Comparison of ENCODE assay signal across 18 cellular contexts in the genomic region with DNA sequence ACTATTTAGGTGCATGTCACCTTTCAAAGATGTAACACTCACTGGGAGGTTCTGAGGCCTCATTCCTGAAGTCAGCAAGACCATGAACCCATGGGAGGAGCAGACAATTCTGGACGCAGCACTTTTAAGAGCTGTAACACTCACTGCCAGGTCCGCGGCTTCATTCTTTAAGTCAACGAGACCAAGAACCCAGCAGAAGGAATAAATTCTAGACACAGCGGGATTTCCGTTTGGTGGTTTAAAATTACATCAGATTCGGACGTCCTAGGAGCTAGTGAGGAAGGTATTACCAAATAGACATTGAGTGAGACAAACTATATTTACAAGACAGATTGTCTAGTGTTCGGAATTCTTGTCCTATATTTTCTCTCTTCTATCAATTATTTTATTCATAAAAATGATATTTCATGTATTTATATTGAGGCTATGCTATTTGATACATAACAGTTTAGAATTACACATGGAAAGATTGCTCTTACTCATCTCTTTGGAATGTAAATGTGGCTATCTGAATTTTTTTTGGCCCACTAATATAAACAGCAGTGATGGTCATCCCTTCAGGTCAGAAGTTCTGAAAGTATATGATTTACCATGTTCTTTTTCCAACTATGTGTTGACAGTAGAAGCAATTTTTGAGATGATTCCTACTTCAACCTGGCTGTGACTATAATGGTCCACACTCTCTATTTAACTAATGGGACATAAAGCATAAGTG.
DNase-seq lines count a peak whose midpoint lies in the region; ATAC-seq, FAIRE-seq and TF ChIP-seq lines count a peak whose summit lies in the region.
"Had no signal": no experiment of that assay in that cellular context is flagged by ENCODE, and none has a peak within 500 bp of the region (broad histone marks: within the 10 kb centered on the region; RNA-seq: fewer than 3 reads in every experiment).

No MANE protein-coding gene starts in this region.

- no peaks in the 10 kb centered on the region for H3K27me3 Mint-ChIP-seq in osteocyte (ENCODE audit: unreplicated experiment)
- no peaks in the 10 kb centered on the region for H3K27me3 Mint-ChIP-seq in activated T-helper 17 cell treated with anti-CD3 and anti-CD28 coated beads, Interleukin-2, amount 50 U/mL, for 72 hours

- H3K4me2 ChIP-seq in endothelial cell of umbilical vein (ENCODE audit: insufficient read depth, low read length) (no peak overlapping the region), HepG2 (ENCODE audit: low read depth, low read length) (no peak overlapping the region)
- H3K4me2 ChIP-seq: BLaER1 had no signal

- no peak overlapping the region for H3K4me3 ChIP-seq in endothelial cell of umbilical vein (replicated peaks in 1 of 3; ENCODE audit: insufficient read depth in 1 of 3, low read depth in 1 of 3, low read length in 3 of 3)
- H3K4me3 ChIP-seq in lower leg skin (ENCODE audit: low read depth, poor library complexity, severe bottlenecking) = no peak overlapping the region
- no peak overlapping the region for H3K4me3 ChIP-seq in HAP-1
- no peak overlapping the region for H3K4me3 ChIP-seq in HepG2 (replicated peaks in 1 of 3; ENCODE audit: insufficient read depth in 1 of 3, low read depth in 2 of 3, low read length in 3 of 3)
- H3K4me3 ChIP-seq: ascending aorta, BLaER1, lung had no signal

- H2AFZ ChIP-seq in endothelial cell of umbilical vein (ENCODE audit: low read depth, low read length) (no peak overlapping the region), HepG2 (ENCODE audit: low read length) (no peak overlapping the region)

- H3K4me3 Mint-ChIP-seq in osteocyte (ENCODE audit: unreplicated experiment) = no peak overlapping the region
- no peak overlapping the region for H3K4me3 Mint-ChIP-seq in activated T-helper 17 cell treated with anti-CD3 and anti-CD28 coated beads, Interleukin-2, amount 50 U/mL, for 72 hours
- H3K4me3 Mint-ChIP-seq: nephron; T-helper 1 cell treated with Interleukin-12 subunit alpha and Interleukin-12 subunit beta and Interleukin-4 antibody, amounts not matched to agents 30 μg/mL and 1 μg/mL, for 36 hours had no signal

- in situ Hi-C loops in HAP-1 (cut with MboI; ENCODE audit: low sequenced_read_pairs) (no loop called here), HepG2 (cut with HindIII; ENCODE audit: extremely low pct_ligation_motif_present, low pct_unique_long_range_greater_than_20kb) (no loop called here)

- H4K20me1 ChIP-seq in endothelial cell of umbilical vein (replicated peaks; ENCODE audit: control insufficient read depth, extremely low read depth, insufficient read depth, low read length) (no peaks in the 10 kb centered on the region), HepG2 (ENCODE audit: insufficient read depth, low read length) (no peaks in the 10 kb centered on the region)
- H4K20me1 ChIP-seq: BLaER1 had no signal

- H3K9me3 Mint-ChIP-seq in osteocyte (ENCODE audit: unreplicated experiment) = peaks cover 6% of the 10 kb centered on the region
- peaks cover 10% of the 10 kb centered on the region for H3K9me3 Mint-ChIP-seq in activated T-helper 17 cell treated with anti-CD3 and anti-CD28 coated beads, Interleukin-2, amount 50 U/mL, for 72 hours
- H3K9me3 Mint-ChIP-seq: nephron had no signal

- H3K79me2 ChIP-seq in endothelial cell of umbilical vein (ENCODE audit: control insufficient read depth, insufficient read depth, low read length) = no peaks in the 10 kb centered on the region
- H3K79me2 ChIP-seq in HepG2 (ENCODE audit: insufficient read depth, low read length) = no peaks in the 10 kb centered on the region

- intact Hi-C loops in endothelial cell of umbilical vein (cut with micrococcal nuclease) (no loop called here), lower leg skin (cut with DNase I; ENCODE audit: low total_unique reads) (no loop called here), HepG2 (cut with micrococcal nuclease; ENCODE audit: unreplicated experiment) (no loop called here)

- CTCF ChIA-PET in endothelial cell of umbilical vein (lab: Charles Lee) (no interaction called here), HepG2 (lab: Yijun Ruan, JAX; ENCODE audit: low intra/inter-chr PET ratio, low total read pairs) (no interaction called here)

- H3K4me1 ChIP-seq in endothelial cell of umbilical vein (ENCODE audit: control insufficient read depth, extremely low read depth, insufficient read depth, low read length) (no peaks in the 10 kb centered on the region), HAP-1 (no peaks in the 10 kb centered on the region), HepG2 (ENCODE audit: insufficient read depth, low read length) (no peaks in the 10 kb centered on the region)
- H3K4me1 ChIP-seq: ascending aorta, BLaER1 had no signal

- FAIRE-seq in RCC 7860 (lab: Jason Lieb, UNC) (peak; percentile 84), endothelial cell of umbilical vein (lab: Jason Lieb, UNC) (no peak), HepG2 (lab: Jason Lieb, UNC) (no peak)
- FAIRE-seq: frontal cortex had no signal

- TF ChIP-seq CTCF in endothelial cell of umbilical vein (IDR thresholded peaks at IDR 0.05; ENCODE audit: extremely low read depth in 1 of 2, insufficient read depth in 1 of 2, low read depth in 1 of 2, low read length in 2 of 2) (no peak), osteocyte (IDR thresholded peaks at IDR 0.05) (no peak), lower leg skin (IDR thresholded peaks at IDR 0.05) (no peak), HepG2 (CRISPR knock-in tag; IDR thresholded peaks at IDR 0.05) (no peak)

- H3K9me1 ChIP-seq in endothelial cell of umbilical vein (replicated peaks; ENCODE audit: control insufficient read depth, extremely low read depth, insufficient read depth, low read length) = no peaks in the 10 kb centered on the region

- peak overlapping the region; percentile 78 for H3K27ac Mint-ChIP-seq in osteocyte (ENCODE audit: unreplicated experiment)
- H3K27ac Mint-ChIP-seq in activated T-helper 17 cell treated with anti-CD3 and anti-CD28 coated beads, Interleukin-2, amount 50 U/mL, for 72 hours = no peak overlapping the region
- H3K27ac Mint-ChIP-seq: nephron; T-helper 1 cell treated with Interleukin-12 subunit alpha and Interleukin-12 subunit beta and Interleukin-4 antibody, amounts not matched to agents 30 μg/mL and 1 μg/mL, for 36 hours had no signal

- BruUV-seq in endothelial cell of umbilical vein (replicated peaks; lab: Mats Ljungman, UMichigan) (no TSS peak), HepG2 (replicated peaks; lab: Mats Ljungman, UMichigan) (no TSS peak)

- no peaks in the 10 kb centered on the region for H3K36me3 Mint-ChIP-seq in osteocyte (ENCODE audit: unreplicated experiment)
- no peaks in the 10 kb centered on the region for H3K36me3 Mint-ChIP-seq in activated T-helper 17 cell treated with anti-CD3 and anti-CD28 coated beads, Interleukin-2, amount 50 U/mL, for 72 hours (ENCODE audit: low read depth)

- 93 to 96% methylated on average over 9 of the region's 9 CpGs for WGBS in lower leg skin, 2 donors
- 87% methylated on average over 9 of the region's 9 CpGs for WGBS in HepG2 (ENCODE audit: low lambda C conversion rate)

- no peak for ATAC-seq in HepG2
- no peak for ATAC-seq in activated T-helper 17 cell treated with anti-CD3 and anti-CD28 coated beads, Interleukin-2, amount 50 U/mL, for 72 hours (replicated peaks)

- dilution Hi-C loops in endothelial cell of umbilical vein (cut with MboI; ENCODE audit: extremely low pct_ligation_motif_present, low sequenced_read_pairs) = no loop called here

- no peaks in the 10 kb centered on the region for H3K27me3 ChIP-seq in endothelial cell of umbilical vein (ENCODE audit: control insufficient read depth in 2 of 2, insufficient read depth in 2 of 2, low read length in 2 of 2)
- no peaks in the 10 kb centered on the region for H3K27me3 ChIP-seq in HAP-1 (ENCODE audit: low read depth)
- H3K27me3 ChIP-seq in HepG2 (ENCODE audit: control insufficient read depth in 1 of 2, insufficient read depth in 2 of 2, low read length in 2 of 2) = no peaks in the 10 kb centered on the region
- H3K27me3 ChIP-seq: ascending aorta, BLaER1 had no signal

- POLR2A ChIA-PET in endothelial cell of umbilical vein (lab: Charles Lee) = no interaction called here
- POLR2A ChIA-PET in HepG2 (lab: Yijun Ruan, JAX) = no interaction called here

- H3K9ac ChIP-seq in endothelial cell of umbilical vein (replicated peaks; ENCODE audit: extremely low read depth, insufficient read depth, low read length) (no peak overlapping the region), HepG2 (ENCODE audit: insufficient read depth, low read depth, low read length) (no peak overlapping the region)
- H3K9ac ChIP-seq: BLaER1 had no signal

- H3K36me3 ChIP-seq in endothelial cell of umbilical vein (ENCODE audit: control insufficient read depth in 2 of 2, extremely low read depth in 1 of 2, insufficient read depth in 2 of 2, low read length in 2 of 2) = no peaks in the 10 kb centered on the region
- H3K36me3 ChIP-seq in HAP-1 (replicated peaks) = no peaks in the 10 kb centered on the region
- H3K36me3 ChIP-seq in HepG2 (replicated peaks in 1 of 2; ENCODE audit: control insufficient read depth in 1 of 2, insufficient read depth in 2 of 2, low read length in 2 of 2) = no peaks in the 10 kb centered on the region
- H3K36me3 ChIP-seq: ascending aorta, BLaER1 had no signal

- no peak for TF ChIP-seq EP300 in HepG2 (IDR thresholded peaks at IDR 0.05; ENCODE audit: low read depth in 2 of 2, low read length in 2 of 2)
- TF ChIP-seq EP300 in HepG2 (CRISPR knock-in tag; IDR thresholded peaks at IDR 0.05; ENCODE audit: borderline replicate concordance) = no peak

- no peak for TF ChIP-seq RAD21 in HepG2 (CRISPR knock-in tag; IDR thresholded peaks at IDR 0.05)

- DNase-seq in GM03348 (ENCODE audit: low spot score) = peak; percentile 4
- peak; percentile 69 for DNase-seq in RCC 7860 (ENCODE audit: low spot score)
- DNase-seq in endothelial cell of umbilical vein (ENCODE audit: low read depth, low spot score) = peak; percentile 10
- no peak for DNase-seq in osteocyte (ENCODE audit: extremely low spot score, unreplicated experiment)
- DNase-seq in lower leg skin (ENCODE audit: low spot score in 2 of 2) = no peak
- no peak for DNase-seq in HAP-1 (ENCODE audit: low spot score in 2 of 2)
- DNase-seq in HepG2 (ENCODE audit: low spot score) = no peak
- DNase-seq: activated effector memory CD4-positive, alpha-beta T cell treated with Interleukin-2 at 50 U/mL for 16 hours; DMS53; NCI-H2081; NCI-H748 treated with DMSO at 0.1 percent for 48 hours had no signal

- H3K4me1 Mint-ChIP-seq in osteocyte (ENCODE audit: unreplicated experiment) = peaks cover 36% of the 10 kb centered on the region
- H3K4me1 Mint-ChIP-seq in activated T-helper 17 cell treated with anti-CD3 and anti-CD28 coated beads, Interleukin-2, amount 50 U/mL, for 72 hours = no peaks in the 10 kb centered on the region
- H3K4me1 Mint-ChIP-seq: nephron had no signal

- no peak for TF ChIP-seq POLR2A in endothelial cell of umbilical vein (IDR thresholded peaks at IDR 0.05; ENCODE audit: low read depth, low read length)
- no peak for TF ChIP-seq POLR2A in lower leg skin (IDR thresholded peaks at IDR 0.05)
- TF ChIP-seq POLR2A in HepG2 (IDR thresholded peaks at IDR 0.05; ENCODE audit: insufficient read depth in 1 of 2, low read depth in 2 of 2, low read length in 2 of 2) = no peak

- H3K27ac ChIP-seq in endothelial cell of umbilical vein (ENCODE audit: insufficient read depth, low read depth, low read length) = no peak overlapping the region
- H3K27ac ChIP-seq in HepG2 (ENCODE audit: extremely low read length, insufficient read depth, low read length) = no peak overlapping the region
- H3K27ac ChIP-seq: ascending aorta, BLaER1 had no signal

- H3K9me3 ChIP-seq in endothelial cell of umbilical vein (replicated peaks; ENCODE audit: control insufficient read depth, insufficient read depth, low read length) (no peaks in the 10 kb centered on the region), HAP-1 (no peaks in the 10 kb centered on the region), HepG2 (ENCODE audit: low read length) (peaks cover 41% of the 10 kb centered on the region)
- H3K9me3 ChIP-seq: ascending aorta, BLaER1 had no signal

Comparison
In these comparisons a context has a peak if more than half of its experiments do, and no peak if none do; other contexts are left out.
1. DNase-seq: peak in GM03348 (single experiment), RCC 7860 (single experiment) and endothelial cell of umbilical vein (single experiment); none in osteocyte (single experiment), lower leg skin (0 of 2), HAP-1 (0 of 2) and HepG2 (single experiment).